Comparison of ENCODE assay signal across 8 cellular contexts in the genomic region with DNA sequence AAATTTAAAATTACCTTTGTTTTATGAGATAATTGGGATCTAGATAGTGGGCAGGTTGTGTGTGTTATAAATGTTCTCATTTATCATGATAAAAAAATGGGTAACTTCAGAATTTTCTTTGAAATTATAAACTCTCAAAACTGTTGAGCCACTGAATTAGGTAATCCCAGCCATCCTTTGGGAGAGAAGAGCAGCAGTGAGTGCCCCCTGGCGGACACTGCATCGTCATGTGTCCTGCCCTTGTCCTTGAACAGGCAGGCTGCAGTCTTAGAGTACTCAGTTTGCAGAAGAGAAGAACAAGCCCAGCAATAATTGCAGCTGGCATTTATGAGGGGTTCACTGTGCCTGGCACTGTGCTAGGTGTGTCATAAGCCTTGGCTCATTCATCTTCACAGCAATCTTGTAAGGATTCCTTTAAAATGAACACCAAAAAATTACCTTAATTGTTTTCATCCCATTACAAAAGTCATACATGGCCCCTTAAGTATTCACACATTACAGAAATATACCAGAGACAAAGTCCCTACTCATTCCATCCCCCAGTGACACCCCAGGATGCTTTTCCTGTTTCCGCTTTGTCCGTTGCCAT.
DNase-seq lines count a peak whose midpoint lies in the region; ATAC-seq lines count a peak whose summit lies in the region.

No MANE protein-coding gene starts in this region.

- DNase-seq in NCI-H524 (lab: John Stamatoyannopoulos, UW), result peak; percentile 12 to 73
- DNase-seq in NCI-H524 treated with DMSO at 0.1 percent for 48 hours (lab: John Stamatoyannopoulos, UW), result no peak
- DNase-seq in NCI-H1048 (lab: John Stamatoyannopoulos, UW), result peak; percentile 36
- DNase-seq in SKM-1 treated with dmso at 0.1 percent for 144 hours (lab: John Stamatoyannopoulos, UW; ENCODE audit: unreplicated experiment), result peak; percentile 73
- peak; percentile 62 for DNase-seq in activated naive CD8-positive, alpha-beta T cell treated with anti-CD3 and anti-CD28 coated beads for 36 hours
- DNase-seq in Right ventricle myocardium inferior (ENCODE audit: missing footprints), result peak; percentile 91
- DNase-seq in pulmonary artery endothelial cell (ENCODE audit: low read depth, low spot score), result peak; percentile 40

- no peaks in the 10 kb centered on the region for H3K27me3 Mint-ChIP-seq in activated naive CD8-positive, alpha-beta T cell treated with anti-CD3 and anti-CD28 coated beads for 36 hours

- no peaks in the 10 kb centered on the region for H3K4me1 Mint-ChIP-seq in activated naive CD8-positive, alpha-beta T cell treated with anti-CD3 and anti-CD28 coated beads for 36 hours

- no peak overlapping the region for H3K27ac Mint-ChIP-seq in activated naive CD8-positive, alpha-beta T cell treated with anti-CD3 and anti-CD28 coated beads for 36 hours

- intact Hi-C loops in Right ventricle myocardium inferior (cut with DNase I), result loop anchor here (1.0 to 5.0 kb wide), 2 partner anchors 61 to 141 kb away; no protein-coding TSS in a partner anchor

- H3K36me3 Mint-ChIP-seq in activated naive CD8-positive, alpha-beta T cell treated with anti-CD3 and anti-CD28 coated beads for 36 hours, result no peaks in the 10 kb centered on the region

- ATAC-seq in Right ventricle myocardium inferior, result peak; percentile 84
- no peak for ATAC-seq in HG02981 (IDR thresholded peaks at IDR 0.05; ENCODE audit: unreplicated experiment)

- no peaks in the 10 kb centered on the region for H3K9me3 Mint-ChIP-seq in activated naive CD8-positive, alpha-beta T cell treated with anti-CD3 and anti-CD28 coated beads for 36 hours

- H3K4me3 Mint-ChIP-seq in activated naive CD8-positive, alpha-beta T cell treated with anti-CD3 and anti-CD28 coated beads for 36 hours, result no peak overlapping the region
